Comparison of ENCODE assay signal across 20 cellular contexts in the genomic region with DNA sequence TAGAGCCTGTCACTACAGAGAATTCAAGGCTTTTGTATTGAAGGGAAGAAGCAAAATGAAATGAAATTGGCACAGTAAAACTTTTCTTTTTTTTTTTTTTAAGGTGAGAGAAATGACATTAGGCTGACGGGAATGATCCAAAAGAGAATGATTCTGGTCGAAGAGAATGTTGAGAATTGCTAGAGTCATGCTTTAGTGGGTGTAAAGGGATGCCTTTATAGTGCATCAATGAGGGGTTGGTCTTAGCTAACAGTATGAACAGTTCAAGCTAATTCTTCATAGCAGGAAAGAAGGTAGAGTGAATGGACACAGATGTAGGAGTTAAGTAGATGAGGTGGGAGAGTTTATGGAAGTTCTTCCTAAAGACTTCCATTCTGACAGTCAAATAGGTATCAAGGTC.
"Had no signal": no experiment of that assay in that cellular context is flagged by ENCODE, and none has a peak within 500 bp of the region (broad histone marks: within the 10 kb centered on the region; RNA-seq: fewer than 3 reads in every experiment).

No MANE protein-coding gene starts in this region.

- H3K27ac ChIP-seq: coronary artery, esophagus muscularis mucosa, transverse colon had no signal

- H3K4me1 Mint-ChIP-seq: activated CD4-positive, alpha-beta memory T cell treated with anti-CD3 and anti-CD28 coated beads, Interleukin-2, amount 10 ng/mL, durations not matched to agents 7 days and 5 days; brain; central memory CD8-positive, alpha-beta T cell; natural killer cell had no signal

- H3K27ac Mint-ChIP-seq: activated CD4-positive, alpha-beta memory T cell treated with anti-CD3 and anti-CD28 coated beads, Interleukin-2, amount 10 ng/mL, durations not matched to agents 7 days and 5 days; activated naive CD8-positive, alpha-beta T cell; activated T-cell treated with anti-CD3 and anti-CD28 coated beads, Interleukin-2, amount 50 U/mL, for 72 hours; brain; natural killer cell had no signal

- H3K9me3 Mint-ChIP-seq: activated CD4-positive, alpha-beta memory T cell treated with anti-CD3 and anti-CD28 coated beads, Interleukin-2, amount 10 ng/mL, durations not matched to agents 7 days and 5 days; activated T-cell treated with anti-CD3 and anti-CD28 coated beads, Interleukin-2, amount 50 U/mL, for 72 hours; central memory CD8-positive, alpha-beta T cell; natural killer cell had no signal

- H3K27me3 Mint-ChIP-seq: brain had no signal

- H3K36me3 Mint-ChIP-seq: activated naive CD8-positive, alpha-beta T cell; brain; natural killer cell had no signal

- DNase-seq: activated CD4-positive, alpha-beta memory T cell treated with anti-CD3 and anti-CD28 coated beads, Interleukin-2, amount 10 ng/mL, durations not matched to agents 7 days and 5 days; activated gamma-delta T cell treated with Interleukin-2 at 50 U/mL for 16 hours; activated T-cell treated with anti-CD3 and anti-CD28 coated beads, Interleukin-2, amount 50 U/mL, for 72 hours; amygdala; effector CD4-positive, alpha-beta T cell; hippocampal formation; natural killer cell; posterior cingulate gyrus; retina; stimulated activated CD4-positive, alpha-beta T cell treated with anti-CD3 and anti-CD28 coated beads, Interleukin-15, amount 100 ng/mL, for 24 hours; stimulated activated CD4-positive, alpha-beta T cell treated with anti-CD3 and anti-CD28 coated beads, Interleukin-4, amount 100 ng/mL, for 1 hour; stimulated activated naive CD4-positive, alpha-beta T cell; T-helper 1 cell; T1000; transverse colon had no signal

- H3K36me3 ChIP-seq: esophagus muscularis mucosa, transverse colon had no signal

- H3K9me3 ChIP-seq: esophagus muscularis mucosa, transverse colon had no signal

- H3K4me3 Mint-ChIP-seq: activated CD4-positive, alpha-beta memory T cell treated with anti-CD3 and anti-CD28 coated beads, Interleukin-2, amount 10 ng/mL, durations not matched to agents 7 days and 5 days; activated naive CD8-positive, alpha-beta T cell; activated T-cell treated with anti-CD3 and anti-CD28 coated beads, Interleukin-2, amount 50 U/mL, for 72 hours; brain; central memory CD8-positive, alpha-beta T cell; natural killer cell had no signal

- H3K27me3 ChIP-seq: esophagus muscularis mucosa, transverse colon had no signal

- H3K4me3 ChIP-seq: coronary artery, esophagus muscularis mucosa, transverse colon had no signal

- ATAC-seq: activated T-cell treated with anti-CD3 and anti-CD28 coated beads, Interleukin-2, amount 50 U/mL, for 72 hours; natural killer cell had no signal

- H3K4me1 ChIP-seq: esophagus muscularis mucosa, transverse colon had no signal
